1 cellular context compared by ENCODE assay signal in genomic region chr18:46253498-46253897, GRCh38.
TF ChIP-seq lines count a peak whose summit lies in the region.

No MANE protein-coding gene starts in this region.

TF ChIP-seq in neural cell, 6 proteins besides CTCF, POLR2A, EP300 and RAD21 (continued from another document):
- no peak for TF ChIP-seq TAF1 (IDR thresholded peaks at IDR 0.05; ENCODE audit: low read depth)
- no peak for TF ChIP-seq SMC3 (conservative IDR thresholded peaks at IDR 0.05; ENCODE audit: poor library complexity)
- no peak for TF ChIP-seq POLR2AphosphoS5 (IDR thresholded peaks at IDR 0.05)
- TF ChIP-seq EZH2 (IDR thresholded peaks at IDR 0.05; ENCODE audit: borderline replicate concordance, insufficient read depth, low read length, poor library complexity, severe bottlenecking): no peak
